ENCODE assay signal across 1 cellular context in the genomic region with DNA sequence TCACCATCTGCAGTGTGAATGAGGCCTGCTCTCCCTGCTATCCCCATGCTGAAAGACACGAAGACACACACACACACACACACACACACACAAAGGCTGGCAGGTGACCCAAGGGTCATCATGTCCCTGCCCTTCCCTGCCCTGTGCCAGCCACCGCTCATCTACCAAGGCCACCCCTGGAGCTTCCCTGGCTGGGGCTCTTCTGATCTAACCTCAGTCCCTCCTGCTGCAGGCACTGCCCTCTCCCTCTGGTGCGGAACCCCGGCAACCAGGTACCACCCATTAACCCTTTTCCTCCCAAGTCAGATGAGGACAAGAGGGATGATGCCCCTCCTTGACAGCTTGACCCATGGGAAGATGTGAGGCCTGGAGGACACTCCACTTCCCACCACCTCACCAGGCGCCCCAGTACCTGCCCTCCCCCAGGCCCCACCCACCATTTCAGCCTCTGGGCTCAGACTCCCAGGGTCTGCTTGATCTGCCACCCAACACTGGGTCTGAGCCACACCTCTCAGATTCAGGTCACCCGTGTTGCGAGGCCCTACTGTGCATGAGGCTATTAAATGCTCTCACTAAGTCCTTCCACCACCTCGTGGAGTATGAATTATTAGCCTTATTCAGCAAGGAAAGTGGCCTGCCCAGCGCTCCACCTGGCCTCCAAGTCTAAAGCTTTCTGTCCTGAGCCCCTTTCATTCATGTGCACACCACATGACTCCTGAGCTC.
TF ChIP-seq lines count a peak whose summit lies in the region.

No MANE protein-coding gene starts in this region.

TF ChIP-seq in IMR-90, 13 proteins besides CTCF, POLR2A, EP300 and RAD21:
- TF ChIP-seq NFE2L2 (IDR thresholded peaks at IDR 0.05; ENCODE audit: low read depth, low read length) (no peak), MXI1 (IDR thresholded peaks at IDR 0.05; ENCODE audit: borderline replicate concordance, low read depth, low read length) (no peak), MAZ (IDR thresholded peaks at IDR 0.05; ENCODE audit: borderline replicate concordance, low read depth, low read length) (no peak), CHD1 (IDR thresholded peaks at IDR 0.05; ENCODE audit: low read depth, low read length) (no peak), CEBPB (IDR thresholded peaks at IDR 0.05; ENCODE audit: low read depth, low read length) (no peak)
